Comparison of ENCODE assay signal across 27 cellular contexts in the genomic region with DNA sequence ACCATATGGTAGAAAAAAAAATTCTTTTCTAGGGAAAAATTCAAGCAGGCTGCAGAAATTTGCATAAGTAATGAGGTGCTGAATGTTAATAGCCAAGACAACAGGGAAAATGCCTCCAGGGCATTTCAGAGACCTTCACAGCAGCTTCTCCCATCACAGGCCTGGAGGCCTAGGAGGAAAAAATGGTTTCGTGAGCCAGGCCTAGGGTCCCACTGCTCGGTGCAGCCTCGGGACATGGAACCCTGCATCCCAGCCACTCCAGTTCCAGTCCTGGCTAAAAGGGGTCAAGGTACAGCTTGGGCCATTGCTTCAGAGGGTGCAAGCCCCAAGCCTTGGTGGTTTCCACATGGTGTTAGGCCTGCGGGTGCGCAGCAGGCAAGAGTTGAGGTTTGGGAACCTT.
"Had no signal": no experiment of that assay in that cellular context is flagged by ENCODE, and none has a peak within 500 bp of the region (broad histone marks: within the 10 kb centered on the region; RNA-seq: fewer than 3 reads in every experiment).

No MANE protein-coding gene starts in this region.

- H3K4me1 ChIP-seq: stomach, suprapubic skin, testis, thyroid gland, tibial artery, tibial nerve, transverse colon, upper lobe of left lung, upper lobe of right lung, uterus, vagina had no signal

- H3K27ac ChIP-seq: stomach, suprapubic skin, testis, thoracic aorta, thyroid gland, tibial artery, tibial nerve, transverse colon, upper lobe of left lung, upper lobe of right lung, uterus, vagina had no signal

- FAIRE-seq: urothelium cell line had no signal

- DNase-seq: stimulated activated CD4-positive, alpha-beta T cell treated with anti-CD3 and anti-CD28 coated beads, Interleukin-2, amount 100 ng/mL, for 48 hours; stimulated activated CD4-positive, alpha-beta T cell treated with anti-CD3 and anti-CD28 coated beads, Interleukin-4, amount 100 ng/mL, for 1 hour; stimulated activated CD4-positive, alpha-beta T cell treated with anti-CD3 and anti-CD28 coated beads, Interleukin-4, amount 100 ng/mL, for 24 hours; stimulated activated CD4-positive, alpha-beta T cell treated with anti-CD3 and anti-CD28 coated beads, Interleukin-4, amount 100 ng/mL, for 4 hours; stimulated activated CD8-positive, alpha-beta memory T cell treated with anti-CD3 and anti-CD28 coated beads, Interleukin-4, amount 100 ng/mL, for 48 hours; stimulated activated naive B cell treated with anti-CD40 and anti-IgM and Interleukin-4, amounts not matched to agents 10 μg/mL and 1 μg/mL and 100 μg/mL, for 72 hours; stimulated activated naive CD4-positive, alpha-beta T cell; stimulated activated naive CD4-positive, alpha-beta T cell treated with Interleukin-2 at 50 U/mL for 16 hours; stimulated activated naive CD8-positive, alpha-beta T cell treated with anti-CD3 and anti-CD28 coated beads, Interleukin-15, amount 100 ng/mL, for 72 hours; stimulated activated naive CD8-positive, alpha-beta T cell treated with anti-CD3 and anti-CD28 coated beads, Interleukin-15, Interleukin-2, amounts not matched to agents 100 U/mL and 50 U/mL, for 24 hours; stomach; substantia nigra; testis; thyroid gland; tibial artery; transverse colon; trophoblast cell; upper lobe of left lung; upper lobe of right lung; uterus had no signal

- H3K27me3 ChIP-seq: stomach, suprapubic skin, testis, thyroid gland, tibial artery, tibial nerve, transverse colon, upper lobe of left lung, upper lobe of right lung, uterus, vagina had no signal

- ATAC-seq: stimulated activated effector memory CD8-positive, alpha-beta T cell treated with anti-CD3 and anti-CD28 coated beads, Interleukin-12 subunit alpha, Interleukin-12 subunit beta, amount 100 ng/mL, for 72 hours; stimulated activated memory B cell treated with anti-CD40 and anti-IgM and Interleukin-4, amounts not matched to agents 10 μg/mL and 1 μg/mL and 100 μg/mL, for 72 hours; stimulated activated naive B cell treated with anti-CD40 and anti-IgM and Interleukin-4, amounts not matched to agents 10 μg/mL and 1 μg/mL and 100 μg/mL, for 72 hours; stimulated activated naive CD8-positive, alpha-beta T cell treated with anti-CD3 and anti-CD28 coated beads, Interleukin-15, amount 100 ng/mL, for 72 hours; stimulated activated naive CD8-positive, alpha-beta T cell treated with anti-CD3 and anti-CD28 coated beads, Interleukin-15, Interleukin-2, amounts not matched to agents 100 U/mL and 50 U/mL, for 24 hours; upper lobe of right lung had no signal

- H3K36me3 ChIP-seq: stomach, suprapubic skin, thoracic aorta, thyroid gland, tibial artery, tibial nerve, transverse colon, upper lobe of left lung, upper lobe of right lung, uterus, vagina had no signal

- H3K4me3 ChIP-seq: stomach, suprapubic skin, testis, thoracic aorta, thyroid gland, tibial artery, tibial nerve, transverse colon, upper lobe of left lung, upper lobe of right lung, uterus, vagina had no signal

- H3K9me3 ChIP-seq: testis, thyroid gland, uterus, vagina had no signal
